In genomic region chr1:3204725-3205124, GRCh38 we compare ENCODE assay signal across 16 cellular contexts.
DNase-seq lines count a peak whose midpoint lies in the region; ATAC-seq and TF ChIP-seq lines count a peak whose summit lies in the region.
"Had no signal": no experiment of that assay in that cellular context is flagged by ENCODE, and none has a peak within 500 bp of the region (broad histone marks: within the 10 kb centered on the region; RNA-seq: fewer than 3 reads in every experiment).

No MANE protein-coding gene starts in this region.

- H3K36me3 Mint-ChIP-seq in brain (no peaks in the 10 kb centered on the region), neural crest cell (ENCODE audit: low read depth) (no peaks in the 10 kb centered on the region)
- H3K36me3 Mint-ChIP-seq in CD8-positive, alpha-beta T cell, result no peaks in the 10 kb centered on the region

- H3K4me3 Mint-ChIP-seq in brain (peak overlapping the region in 4 of 5 experiments; percentile 61 to 78 (median 68)), neural crest cell (peak overlapping the region; percentile 64)
- no peak overlapping the region for H3K4me3 Mint-ChIP-seq in CD8-positive, alpha-beta T cell

- H3K27ac ChIP-seq in vagina, result peak overlapping the region; percentile 33
- no peak overlapping the region for H3K27ac ChIP-seq in CD8-positive, alpha-beta T cell (ENCODE audit: low read depth, low read length)
- H3K27ac ChIP-seq: C4-2B, SK-N-MC had no signal

- peak overlapping the region; percentile 74 to 95 (median 93) for H3K27ac Mint-ChIP-seq in brain
- peak overlapping the region; percentile 88 for H3K27ac Mint-ChIP-seq in neural crest cell (ENCODE audit: unreplicated experiment)
- H3K27ac Mint-ChIP-seq in CD8-positive, alpha-beta T cell, result no peak overlapping the region

- ATAC-seq in CD8-positive, alpha-beta T cell, result no peak
- ATAC-seq: K562 had no signal

- TF ChIP-seq POLR2A in vagina (IDR thresholded peaks at IDR 0.05), result no peak

- H3K9me3 ChIP-seq in vagina, result no peaks in the 10 kb centered on the region
- no peaks in the 10 kb centered on the region for H3K9me3 ChIP-seq in CD8-positive, alpha-beta T cell (ENCODE audit: low read length)

- CTCF ChIA-PET in CD8-positive, alpha-beta T cell (lab: Charles Lee), result no interaction called here

- H3K27me3 ChIP-seq in H7 (ENCODE audit: control insufficient read depth, insufficient read depth, low read length), result no peaks in the 10 kb centered on the region
- H3K27me3 ChIP-seq in vagina, result no peaks in the 10 kb centered on the region
- no peaks in the 10 kb centered on the region for H3K27me3 ChIP-seq in CD8-positive, alpha-beta T cell (ENCODE audit: insufficient read depth, low read length)

- H3K4me3 ChIP-seq in H7 (ENCODE audit: insufficient read depth, low read depth, low read length) (no peak overlapping the region), vagina (no peak overlapping the region)
- no peak overlapping the region for H3K4me3 ChIP-seq in CD8-positive, alpha-beta T cell (ENCODE audit: low read depth, low read length)
- H3K4me3 ChIP-seq: K562, SK-N-MC had no signal

- peak; percentile 86 for DNase-seq in H7
- no peak for DNase-seq in neural crest cell (ENCODE audit: low read depth, low spot score)
- no peak for DNase-seq in vagina (ENCODE audit: extremely low spot score in 2 of 2)
- no peak for DNase-seq in GOT3 (lab: John Stamatoyannopoulos, UW)
- no peak for DNase-seq in CD8-positive, alpha-beta T cell
- DNase-seq in GM13977 (ENCODE audit: low spot score), result no peak
- DNase-seq: DMS79, NCI-H1105, NCI-H2081, NCI-H510A treated with DMSO at 0.1 percent for 48 hours, NCI-H82, SHP77 had no signal

- H3K4me1 ChIP-seq in vagina, result no peaks in the 10 kb centered on the region
- no peaks in the 10 kb centered on the region for H3K4me1 ChIP-seq in CD8-positive, alpha-beta T cell (ENCODE audit: insufficient read depth, low read length)

- H3K36me3 ChIP-seq in H7 (replicated peaks; ENCODE audit: control insufficient read depth, insufficient read depth, low read length), result no peaks in the 10 kb centered on the region
- H3K36me3 ChIP-seq in vagina, result no peaks in the 10 kb centered on the region
- no peaks in the 10 kb centered on the region for H3K36me3 ChIP-seq in CD8-positive, alpha-beta T cell (ENCODE audit: insufficient read depth, low read length)

- intact Hi-C loops in vagina (cut with DNase I), result no loop called here
- intact Hi-C loops in CD8-positive, alpha-beta T cell (cut with DNase I, micrococcal nuclease), result no loop called here

- in situ Hi-C loops in GM13977 (cut with MboI; ENCODE audit: low pct_unique_long_range_greater_than_20kb, low sequenced_read_pairs, unreplicated experiment), result no loop called here

- TF ChIP-seq CTCF in brain (conservative IDR thresholded peaks at IDR 0.05), result no peak
- no peak for TF ChIP-seq CTCF in neural crest cell (conservative IDR thresholded peaks at IDR 0.05)
- TF ChIP-seq CTCF in vagina (IDR thresholded peaks at IDR 0.05), result no peak
- TF ChIP-seq CTCF in CD8-positive, alpha-beta T cell (IDR thresholded peaks at IDR 0.05), result no peak
- no peak for TF ChIP-seq CTCF in GM13977 (IDR thresholded peaks at IDR 0.05; ENCODE audit: extremely low read depth, insufficient read depth, missing control alignments)

- POLR2A ChIA-PET in CD8-positive, alpha-beta T cell (lab: Charles Lee), result no interaction called here

- H3K27me3 Mint-ChIP-seq in brain (peaks cover 5% of the 10 kb centered on the region), neural crest cell (ENCODE audit: low read depth) (peaks cover 9% of the 10 kb centered on the region)
- no peaks in the 10 kb centered on the region for H3K27me3 Mint-ChIP-seq in CD8-positive, alpha-beta T cell (ENCODE audit: low read depth)

- peaks cover 0 to 5% (median 0%) of the 10 kb centered on the region in 5 experiments for H3K9me3 Mint-ChIP-seq in brain
- no peaks in the 10 kb centered on the region for H3K9me3 Mint-ChIP-seq in neural crest cell
- H3K9me3 Mint-ChIP-seq in CD8-positive, alpha-beta T cell, result no peaks in the 10 kb centered on the region

- H3K4me1 Mint-ChIP-seq in brain (peaks cover 78% of the 10 kb centered on the region), neural crest cell (peaks cover 44% of the 10 kb centered on the region)
- H3K4me1 Mint-ChIP-seq in CD8-positive, alpha-beta T cell (ENCODE audit: low read depth), result no peaks in the 10 kb centered on the region
